ENCODE assay signal across 11 cellular contexts in the genomic region with DNA sequence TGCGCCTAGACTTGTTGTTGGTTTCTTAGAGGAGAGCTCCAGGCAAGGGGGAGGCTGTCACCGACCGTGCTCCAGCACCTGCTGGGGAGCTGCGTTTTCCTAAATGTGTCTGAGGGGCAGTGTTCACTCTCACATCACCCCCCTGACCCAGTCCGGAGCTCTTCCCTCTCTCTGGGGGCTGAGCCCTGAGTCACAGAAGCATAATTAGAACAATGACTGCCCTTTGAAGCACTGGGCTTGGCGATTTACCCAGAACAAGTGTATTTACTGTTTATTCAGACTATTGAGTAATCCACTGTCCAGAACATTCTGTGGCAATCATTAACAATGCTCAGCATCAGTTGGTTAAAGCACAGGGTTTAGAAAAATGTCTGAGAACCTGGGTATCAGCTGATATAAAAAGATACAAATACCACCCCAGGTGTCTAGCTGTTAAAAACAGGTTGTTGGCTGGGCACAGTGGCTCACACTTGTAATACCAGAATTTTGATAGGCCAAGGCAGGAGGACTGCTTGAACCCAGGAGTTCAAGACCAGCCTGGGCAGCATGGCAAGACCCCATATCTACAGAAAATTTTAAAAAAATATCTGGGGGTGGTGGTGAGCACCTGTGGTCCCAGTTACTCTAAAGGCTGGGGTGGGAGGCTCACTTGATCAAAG. TPM values are rescaled to one million over a fixed set of nuclear protein-coding genes. Genes with fewer than 3 reads are reported as not detected.
DNase-seq lines count a peak whose midpoint lies in the region; ATAC-seq, FAIRE-seq and TF ChIP-seq lines count a peak whose summit lies in the region.
"Had no signal": no experiment of that assay in that cellular context is flagged by ENCODE, and none has a peak within 500 bp of the region (broad histone marks: within the 10 kb centered on the region; RNA-seq: fewer than 3 reads in every experiment).

No MANE protein-coding gene starts in this region.

- no peak for FAIRE-seq in pancreas (lab: Jason Lieb, UNC)

- no peak for TF ChIP-seq CTCF in ascending aorta (IDR thresholded peaks at IDR 0.05)
- TF ChIP-seq CTCF in heart left ventricle (IDR thresholded peaks at IDR 0.05), result no peak
- TF ChIP-seq CTCF in pancreas (IDR thresholded peaks at IDR 0.05), result no peak

- H3K4me3 ChIP-seq in ascending aorta (no peak overlapping the region), heart left ventricle (no peak overlapping the region), pancreas (no peak overlapping the region)

- H3K27ac ChIP-seq in ascending aorta, result peak overlapping the region; percentile 79 to 87
- peak overlapping the region in 11 of 12 donors; percentile 36 to 83 (median 63) for H3K27ac ChIP-seq in heart left ventricle
- peak overlapping the region; percentile 65 to 86 (median 76) for H3K27ac ChIP-seq in pancreas

- TF ChIP-seq POLR2A in heart left ventricle (IDR thresholded peaks at IDR 0.05), result no peak

- intact Hi-C loops in ascending aorta (cut with DNase I), result loop anchor here (1.0 to 5.0 kb wide), 3 partner anchors 18 to 161 kb away; partner anchors contain the start of genes CBFB, FBXL8 and TRADD
- intact Hi-C loops in heart left ventricle (cut with DNase I), result no loop called here
- intact Hi-C loops in pancreas (cut with DNase I), result no loop called here

- H3K9me3 ChIP-seq in ascending aorta (no peaks in the 10 kb centered on the region), heart left ventricle (no peaks in the 10 kb centered on the region), pancreas (no peaks in the 10 kb centered on the region)
- H3K9me3 ChIP-seq: Caco-2 had no signal

- DNase-seq in Ammon's horn (ENCODE audit: low spot score) (peak; percentile 97), ascending aorta (ENCODE audit: low spot score in 2 of 2) (peak; percentile 43 to 94), heart left ventricle (peak in 2 of 5 donors; percentile 18 to 73), pancreas (peak in 4 of 6 donors; percentile 70 to 82 (median 73)), DMS 273 treated with DMSO at 0.1 percent for 48 hours (lab: John Stamatoyannopoulos, UW) (no peak), NCI-H187 (lab: John Stamatoyannopoulos, UW) (no peak)
- DNase-seq: Caco-2, NCI-H446, T-helper 9 cell had no signal

- H3K4me1 ChIP-seq in ascending aorta (peaks cover 4 to 26% of the 10 kb centered on the region in 2 donors), heart left ventricle (peaks cover 0 to 35% (median 12%) of the 10 kb centered on the region in 12 donors), pancreas (peaks cover 10 to 13% (median 10%) of the 10 kb centered on the region in 3 donors)

- H3K36me3 ChIP-seq in ascending aorta (no peaks in the 10 kb centered on the region), heart left ventricle (no peaks in the 10 kb centered on the region), pancreas (no peaks in the 10 kb centered on the region)

- H3K27me3 ChIP-seq in ascending aorta (no peaks in the 10 kb centered on the region), heart left ventricle (no peaks in the 10 kb centered on the region), pancreas (no peaks in the 10 kb centered on the region)

- ATAC-seq in heart left ventricle, result peak; percentile 83 to 89 (median 86)
- ATAC-seq in pancreas, result peak; percentile 78 to 85 (median 83)
- no peak for ATAC-seq in HG02678 (IDR thresholded peaks at IDR 0.05; ENCODE audit: unreplicated experiment)
- no peak for ATAC-seq in HG03097 (IDR thresholded peaks at IDR 0.05; ENCODE audit: low FRiP score, unreplicated experiment)

- WGBS in heart left ventricle, 4 donors, result 50 to 70% (median 60%) methylated on average over 2 to 6 of the region's 6 CpGs
- WGBS in pancreas, 2 donors, result 33 to 43% methylated on average over 6 of the region's 6 CpGs

RNA-seq across cellular contexts. Expression of gene CES4A, which starts 8.1 kb away (rescaled TPM):
- total RNA-seq in ascending aorta, result 0.11 TPM
- 10 to 100 TPM in 2 of 9 donors, 1 to 10 TPM in 7; 3.5 to 26.8 (median 7.1) TPM for total RNA-seq in heart left ventricle
- 10 to 100 TPM in 1 of 2 donors, 1 to 10 TPM in 1; 8.1 to 16.6 TPM for polyA plus RNA-seq in heart left ventricle
- total RNA-seq in pancreas, result 10 to 100 TPM in 1 of 6 donors, 1 to 10 TPM in 5; 3.2 to 10.2 (median 4.6) TPM
- polyA plus RNA-seq in pancreas, result 10 to 100 TPM; 43.1 to 59.5 TPM
- total RNA-seq: Caco-2 had no signal

RNA-seq across cellular contexts. Expression of gene CBFB, which starts 32.5 kb away (rescaled TPM):
- total RNA-seq in ascending aorta (59.1 TPM), heart left ventricle (10 to 100 TPM; 16.4 to 53.6 (median 28.1) TPM), pancreas (10 to 100 TPM; 13.1 to 27.0 (median 20.1) TPM)
- polyA plus RNA-seq in heart left ventricle (10 to 100 TPM; 11.3 to 41.0 TPM), pancreas (10 to 100 TPM; 11.5 to 19.7 TPM)

RNA-seq across cellular contexts. Expression of gene CES3, which starts 35.4 kb away (rescaled TPM):
- not detected for total RNA-seq in ascending aorta
- total RNA-seq in heart left ventricle, result 1 to 10 TPM in 3 of 9 donors, under 1 TPM in 6; 0.51 to 1.7 (median 0.88) TPM
- 1 to 10 TPM in 1 of 2 donors, under 1 TPM in 1; 0.08 to 1.1 TPM for polyA plus RNA-seq in heart left ventricle
- 1 to 10 TPM; 1.9 to 6.2 (median 4.6) TPM for total RNA-seq in pancreas
- polyA plus RNA-seq in pancreas, result 1 to 10 TPM; 4.6 to 7.3 TPM

Comparison
In these comparisons a context has a peak if more than half of its experiments do, and no peak if none do; other contexts are left out.
1. DNase-seq: peak in Ammon's horn (single experiment), ascending aorta (2 of 2) and pancreas (4 of 6); none in DMS 273 treated with DMSO at 0.1 percent for 48 hours (single experiment) and NCI-H187 (0 of 2).
2. ATAC-seq: peak in heart left ventricle (4 of 4) and pancreas (4 of 4); none in HG02678 (single experiment) and HG03097 (single experiment).
3. Peak in every context shown above with its lines, with median percentiles within 50 percentile points of each other: H3K27ac ChIP-seq.